Comparison of ENCODE assay signal across 10 cellular contexts in genomic region chr14:55938249-55938791, GRCh38.
A peak's percentile ranks its signal among the peaks of the same experiment; 100 is the strongest.
DNase-seq lines count a peak whose midpoint lies in the region; ATAC-seq and TF ChIP-seq lines count a peak whose summit lies in the region.
"Had no signal": no experiment of that assay in that cellular context is flagged by ENCODE, and none has a peak within 500 bp of the region (broad histone marks: within the 10 kb centered on the region; RNA-seq: fewer than 3 reads in every experiment).

No MANE protein-coding gene starts in this region.

- no peak overlapping the region for H3K4me3 Mint-ChIP-seq in Calu3 (ENCODE audit: low read depth, unreplicated experiment)
- H3K4me3 Mint-ChIP-seq: CD8-positive, alpha-beta memory T cell had no signal

- peak; percentile 45 for DNase-seq in BE2C
- DNase-seq in NCI-H1105 (lab: John Stamatoyannopoulos, UW) = peak; percentile 39
- peak; percentile 61 for DNase-seq in cerebellum (ENCODE audit: low spot score)
- DNase-seq in medulla oblongata (ENCODE audit: extremely low spot score) = peak; percentile 67
- no peak for DNase-seq in Calu3
- no peak for DNase-seq in GM20000 (ENCODE audit: low spot score)
- DNase-seq: CD8-positive, alpha-beta memory T cell had no signal

- no peaks in the 10 kb centered on the region for H3K4me1 Mint-ChIP-seq in Calu3 (ENCODE audit: low read depth, unreplicated experiment)
- H3K4me1 Mint-ChIP-seq: CD8-positive, alpha-beta memory T cell had no signal

- H3K36me3 Mint-ChIP-seq in Calu3 (ENCODE audit: insufficient read depth, unreplicated experiment) = no peaks in the 10 kb centered on the region

- H3K4me3 ChIP-seq in BE2C (ENCODE audit: low read depth, low read length) = no peak overlapping the region
- H3K4me3 ChIP-seq: thoracic aorta had no signal

- no peak for TF ChIP-seq CTCF in BE2C (IDR thresholded peaks at IDR 0.05; ENCODE audit: low read depth, low read length)
- no peak for TF ChIP-seq CTCF in Calu3 (IDR thresholded peaks at IDR 0.05; ENCODE audit: unreplicated experiment)
- no peak for TF ChIP-seq CTCF in GM20000 (IDR thresholded peaks at IDR 0.05; ENCODE audit: extremely low read depth, missing control alignments)

- intact Hi-C loops in Calu3 (cut with micrococcal nuclease; ENCODE audit: unreplicated experiment) = no loop called here

- no TSS peak for BruUV-seq in Calu3 (replicated peaks; lab: Mats Ljungman, UMichigan)

- no peaks in the 10 kb centered on the region for H3K9me3 ChIP-seq in BE2C
- H3K9me3 ChIP-seq: thoracic aorta had no signal

- no peak for ATAC-seq in HG03342 (IDR thresholded peaks at IDR 0.05; ENCODE audit: unreplicated experiment)
- ATAC-seq in GM19395 (IDR thresholded peaks at IDR 0.05; ENCODE audit: unreplicated experiment) = no peak

- no peaks in the 10 kb centered on the region for H3K4me1 ChIP-seq in BE2C

- no peaks in the 10 kb centered on the region for H3K36me3 ChIP-seq in BE2C
- H3K36me3 ChIP-seq: thoracic aorta had no signal

- peaks cover 3% of the 10 kb centered on the region for H3K9me3 Mint-ChIP-seq in Calu3 (ENCODE audit: low read depth, unreplicated experiment)
- H3K9me3 Mint-ChIP-seq: CD8-positive, alpha-beta memory T cell had no signal

- H3K27ac Mint-ChIP-seq in Calu3 (ENCODE audit: unreplicated experiment) = no peak overlapping the region
- H3K27ac Mint-ChIP-seq: CD8-positive, alpha-beta memory T cell had no signal

- H3K27me3 Mint-ChIP-seq in Calu3 (ENCODE audit: unreplicated experiment) = no peaks in the 10 kb centered on the region

- CTCF ChIA-PET in Calu3 (lab: Charles Lee) = no interaction called here

- H3K27me3 ChIP-seq in BE2C = no peaks in the 10 kb centered on the region

Comparison
In these comparisons a context has a peak if more than half of its experiments do, and no peak if none do; other contexts are left out.
1. DNase-seq: peak in BE2C (single experiment), NCI-H1105 (single experiment), cerebellum (single experiment) and medulla oblongata (single experiment); none in Calu3 (single experiment) and GM20000 (single experiment).